22 cellular contexts compared by ENCODE assay signal in the genomic region with DNA sequence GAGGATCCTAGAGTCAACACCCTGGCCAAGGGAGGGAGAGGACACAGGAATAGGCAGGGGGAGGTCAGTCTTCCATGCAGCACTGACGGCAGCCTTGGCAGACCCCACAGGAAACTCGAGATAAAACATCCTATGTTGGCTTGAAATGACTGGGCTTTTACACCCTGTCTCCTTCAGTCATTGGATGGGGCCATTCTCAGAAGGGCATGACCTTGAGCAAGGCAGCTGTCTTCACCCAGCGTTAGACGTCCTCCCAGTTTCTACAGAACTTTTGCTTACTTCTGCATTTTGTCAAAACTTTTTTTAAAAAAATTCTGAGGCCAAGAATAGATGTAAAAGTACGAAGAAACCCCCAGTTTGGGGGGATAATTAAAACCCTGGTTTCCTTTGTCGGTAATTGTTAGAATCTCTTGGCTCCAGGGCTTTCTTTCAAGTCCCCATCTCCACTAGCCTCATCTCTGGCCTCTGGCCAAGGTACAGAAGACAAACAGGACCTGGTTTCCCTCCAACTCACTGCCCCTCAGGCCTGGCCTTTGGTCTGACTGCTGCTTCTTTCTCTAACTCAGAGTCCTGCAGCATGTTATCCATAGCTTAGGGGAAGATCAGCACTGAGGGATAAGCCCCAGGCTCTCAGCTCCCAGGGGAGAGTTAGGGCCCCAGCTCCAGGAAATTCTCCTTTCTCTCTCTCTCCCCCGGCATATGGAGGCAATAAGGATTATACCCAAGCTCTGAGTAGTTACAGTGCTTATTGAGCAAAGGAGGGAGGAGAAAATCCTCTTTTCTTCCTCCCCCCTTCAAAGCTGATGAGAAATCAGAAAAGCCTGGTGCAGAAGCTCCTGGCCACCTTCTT. TPM values are rescaled to one million over a fixed set of nuclear protein-coding genes. Genes with fewer than 3 reads are reported as not detected.
DNase-seq lines count a peak whose midpoint lies in the region; ATAC-seq and TF ChIP-seq lines count a peak whose summit lies in the region.
"Had no signal": no experiment of that assay in that cellular context is flagged by ENCODE, and none has a peak within 500 bp of the region (broad histone marks: within the 10 kb centered on the region; RNA-seq: fewer than 3 reads in every experiment).

No MANE protein-coding gene starts in this region.

- no peak overlapping the region for H3K4me3 Mint-ChIP-seq in Calu3 (ENCODE audit: low read depth, unreplicated experiment)
- H3K4me3 Mint-ChIP-seq: activated B cell treated with CpG ODN at 0.5 μM for 24 hours; activated CD8-positive, alpha-beta T cell treated with anti-CD3 and anti-CD28 coated beads, Interleukin-2, amount 10 ng/mL, durations not matched to agents 7 days and 5 days; activated T-cell treated with anti-CD3 and anti-CD28 coated beads, Interleukin-2, amount 50 U/mL, for 4 hours had no signal

- no peaks in the 10 kb centered on the region for H3K79me2 ChIP-seq in OCI-LY3 (ENCODE audit: low read length)

- CTCF ChIA-PET in A673 (lab: Charles Lee) (no interaction called here), Calu3 (lab: Charles Lee) (interaction anchor here (1.3 kb wide), 1 partner anchor 22 kb away, joined by 4 read pairs; no protein-coding TSS in a partner anchor)

- H3K9me3 ChIP-seq in A673 (ENCODE audit: low read depth, low read length, poor library complexity, severe bottlenecking) = no peaks in the 10 kb centered on the region
- H3K9me3 ChIP-seq in OCI-LY3 (ENCODE audit: insufficient read depth, low read length) = no peaks in the 10 kb centered on the region
- no peaks in the 10 kb centered on the region for H3K9me3 ChIP-seq in lower lobe of right lung
- H3K9me3 ChIP-seq: esophagus squamous epithelium, suprapubic skin had no signal

- peak overlapping the region; percentile 71 for H3K9ac ChIP-seq in OCI-LY3 (ENCODE audit: low read length)

- H3K4me2 ChIP-seq in OCI-LY3 (ENCODE audit: low read length) = peak overlapping the region; percentile 69
- H3K4me2 ChIP-seq: smooth muscle cell had no signal

- ATAC-seq in GM18502 (IDR thresholded peaks at IDR 0.05; ENCODE audit: poor library complexity, unreplicated experiment) (peak; percentile 73), HG03460 (IDR thresholded peaks at IDR 0.05; ENCODE audit: unreplicated experiment) (peak; percentile 56), HG03196 (IDR thresholded peaks at IDR 0.05; ENCODE audit: unreplicated experiment) (no peak), lower lobe of right lung (no peak)
- ATAC-seq: activated CD8-positive, alpha-beta T cell treated with anti-CD3 and anti-CD28 coated beads, Interleukin-2, amount 10 ng/mL, durations not matched to agents 7 days and 5 days; activated T-cell treated with anti-CD3 and anti-CD28 coated beads, Interleukin-2, amount 50 U/mL, for 4 hours; left lobe of liver had no signal

- POLR2A ChIA-PET in A673 (lab: Charles Lee; ENCODE audit: low non-redundant PET) = no interaction called here

- H3K27me3 Mint-ChIP-seq in Calu3 (ENCODE audit: unreplicated experiment) = peaks cover 52% of the 10 kb centered on the region

- H3K27ac Mint-ChIP-seq in Calu3 (ENCODE audit: unreplicated experiment) = no peak overlapping the region
- H3K27ac Mint-ChIP-seq: activated B cell treated with CpG ODN at 0.5 μM for 24 hours; activated CD8-positive, alpha-beta T cell treated with anti-CD3 and anti-CD28 coated beads, Interleukin-2, amount 10 ng/mL, durations not matched to agents 7 days and 5 days had no signal

- H2AFZ ChIP-seq in OCI-LY3 (ENCODE audit: low read depth, low read length) = no peak overlapping the region

- no peaks in the 10 kb centered on the region for H3K4me1 ChIP-seq in A673 (ENCODE audit: insufficient read depth, low read length, poor library complexity, severe bottlenecking)
- peaks cover 46% of the 10 kb centered on the region for H3K4me1 ChIP-seq in OCI-LY3 (ENCODE audit: low read length)
- no peaks in the 10 kb centered on the region for H3K4me1 ChIP-seq in lower lobe of right lung
- H3K4me1 ChIP-seq: esophagus squamous epithelium, suprapubic skin had no signal

- H3K4me3 ChIP-seq in A673 (ENCODE audit: low read depth, low read length, poor library complexity, severe bottlenecking) = no peak overlapping the region
- peak overlapping the region; percentile 43; the same call in 1 of the 2 replicates for H3K4me3 ChIP-seq in OCI-LY3 (ENCODE audit: low read length)
- H3K4me3 ChIP-seq in lower lobe of right lung = no peak overlapping the region
- H3K4me3 ChIP-seq: esophagus squamous epithelium, smooth muscle cell, suprapubic skin had no signal

- intact Hi-C loops in A673 (cut with micrococcal nuclease; ENCODE audit: unreplicated experiment) = no loop called here
- intact Hi-C loops in Calu3 (cut with micrococcal nuclease; ENCODE audit: unreplicated experiment) = no loop called here
- intact Hi-C loops in lower lobe of right lung (cut with DNase I) = no loop called here

- H3K27me3 ChIP-seq in A673 (replicated peaks; ENCODE audit: insufficient read depth, low read depth, low read length, poor library complexity) (peaks cover 26% of the 10 kb centered on the region), OCI-LY3 (ENCODE audit: low read depth, low read length) (no peaks in the 10 kb centered on the region), lower lobe of right lung (ENCODE audit: low read depth) (no peaks in the 10 kb centered on the region)
- H3K27me3 ChIP-seq: suprapubic skin had no signal

- H3K36me3 ChIP-seq in A673 (ENCODE audit: insufficient read depth, low read length, poor library complexity, severe bottlenecking) = no peaks in the 10 kb centered on the region
- H3K36me3 ChIP-seq in OCI-LY3 (replicated peaks; ENCODE audit: low read depth, low read length) = no peaks in the 10 kb centered on the region
- H3K36me3 ChIP-seq in lower lobe of right lung = no peaks in the 10 kb centered on the region
- H3K36me3 ChIP-seq: esophagus squamous epithelium, suprapubic skin had no signal

- no peaks in the 10 kb centered on the region for H3K4me1 Mint-ChIP-seq in Calu3 (ENCODE audit: low read depth, unreplicated experiment)

- H3K36me3 Mint-ChIP-seq in Calu3 (ENCODE audit: insufficient read depth, unreplicated experiment) = no peaks in the 10 kb centered on the region

- DNase-seq in A673 (ENCODE audit: low spot score) (peak; percentile 54), NCI-H1436 (lab: John Stamatoyannopoulos, UW) (no peak), Calu3 (no peak), lower lobe of right lung (no peak)
- DNase-seq: activated B cell treated with CpG ODN at 0.5 μM for 24 hours; activated CD8-positive, alpha-beta T cell treated with anti-CD3 and anti-CD28 coated beads, Interleukin-2, amount 10 ng/mL, durations not matched to agents 7 days and 5 days; activated naive CD4-positive, alpha-beta T cell treated with anti-CD3 and anti-CD28 coated beads, Interleukin-2, amount 50 U/mL, for 16 hours; activated T-cell treated with anti-CD3 and anti-CD28 coated beads, Interleukin-2, amount 50 U/mL, for 4 hours; cerebellar nuclear complex; DMS53; esophagus squamous epithelium; KG1; NCI-H2081; NCI-H510A; stimulated activated CD4-positive, alpha-beta T cell treated with anti-CD3 and anti-CD28 coated beads, Interleukin-4, amount 100 ng/mL, for 4 hours had no signal

- H3K27ac ChIP-seq in A673 (ENCODE audit: low read depth, low read length, poor library complexity, severe bottlenecking) (no peak overlapping the region), OCI-LY3 (ENCODE audit: low read length) (peak overlapping the region; percentile 96), lower lobe of right lung (no peak overlapping the region)
- H3K27ac ChIP-seq: esophagus squamous epithelium, suprapubic skin had no signal

- H3K9me3 Mint-ChIP-seq in Calu3 (ENCODE audit: low read depth, unreplicated experiment) = no peaks in the 10 kb centered on the region
- H3K9me3 Mint-ChIP-seq: activated B cell treated with CpG ODN at 0.5 μM for 24 hours; activated T-cell treated with anti-CD3 and anti-CD28 coated beads, Interleukin-2, amount 50 U/mL, for 4 hours had no signal

- no peaks in the 10 kb centered on the region for H4K20me1 ChIP-seq in OCI-LY3 (ENCODE audit: insufficient read depth, low read length)

- TF ChIP-seq CTCF in A673 (conservative IDR thresholded peaks at IDR 0.05; ENCODE audit: low read depth, low read length) (no peak), OCI-LY3 (IDR thresholded peaks at IDR 0.05; ENCODE audit: low read depth, low read length) (no peak), Calu3 (IDR thresholded peaks at IDR 0.05; ENCODE audit: unreplicated experiment) (no peak), lower lobe of right lung (IDR thresholded peaks at IDR 0.05) (no peak)

- no TSS peak for BruUV-seq in A673 (replicated peaks; lab: Mats Ljungman, UMichigan)
- BruUV-seq in Calu3 (replicated peaks; lab: Mats Ljungman, UMichigan) = no TSS peak

RNA-seq across cellular contexts. Expression of gene KCND3, which starts 51.6 kb away (rescaled TPM):
- total RNA-seq in A673 (2021) (not detected in 2 replicates), Calu3 (2022) (0.07 TPM in 1 of 2 replicates, not detected in the other), lower lobe of right lung (5.5 TPM)
- total RNA-seq: activated CD8-positive, alpha-beta T cell treated with anti-CD3 and anti-CD28 coated beads, Interleukin-2, amount 10 ng/mL, durations not matched to agents 7 days and 5 days; activated T-cell treated with anti-CD3 and anti-CD28 coated beads, Interleukin-2, amount 50 U/mL, for 4 hours had no signal

Comparison
In these comparisons a context has a peak if more than half of its experiments do, and no peak if none do; other contexts are left out.
1. ATAC-seq: peak in GM18502 (single experiment) and HG03460 (single experiment); none in HG03196 (single experiment) and lower lobe of right lung (0 of 2).